Comparison of ENCODE assay signal across 8 cellular contexts in genomic region chr9:132669329-132669635, GRCh38. TPM values are rescaled to one million over a fixed set of nuclear protein-coding genes. Genes with fewer than 3 reads are reported as not detected.
DNase-seq lines count a peak whose midpoint lies in the region; TF ChIP-seq lines count a peak whose summit lies in the region.

No MANE protein-coding gene starts in this region.

- H3K36me3 Mint-ChIP-seq in chondrocyte (ENCODE audit: low read depth): no peaks in the 10 kb centered on the region

- no peak for DNase-seq in Jurkat, Clone E6-1 (ENCODE audit: low read depth, low spot score)
- DNase-seq in chondrocyte (ENCODE audit: low spot score): no peak
- DNase-seq in NCI-H1417 treated with DMSO at 0.1 percent for 48 hours (lab: John Stamatoyannopoulos, UW): no peak
- no peak for DNase-seq in NOMO-1 treated with DMSO at 0.1 percent for 48 hours (lab: John Stamatoyannopoulos, UW; ENCODE audit: unreplicated experiment)
- DNase-seq in MV-4-11 (lab: John Stamatoyannopoulos, UW): no peak
- no peak for DNase-seq in EL

- peak overlapping the region; percentile 98 for H2AFZ ChIP-seq in ACC112 (ENCODE audit: low read length, unreplicated experiment)

- H3K79me2 ChIP-seq in ACC112 (ENCODE audit: control insufficient read depth, insufficient read depth, low read length, unreplicated experiment): peaks cover 80% of the 10 kb centered on the region

- H3K27me3 Mint-ChIP-seq in chondrocyte (ENCODE audit: low read depth): no peaks in the 10 kb centered on the region

- H3K27ac ChIP-seq in ACC112 (ENCODE audit: low read depth, low read length) (peak overlapping the region; percentile 95), muscle layer of duodenum (ENCODE audit: low read length) (peak overlapping the region; percentile 56)

- H3K9me3 Mint-ChIP-seq in chondrocyte (ENCODE audit: low read depth): no peaks in the 10 kb centered on the region

- H3K4me1 Mint-ChIP-seq in chondrocyte (ENCODE audit: low read depth): peaks cover 46% of the 10 kb centered on the region

- H3K4me1 ChIP-seq in ACC112 (ENCODE audit: control insufficient read depth, insufficient read depth, low read length, unreplicated experiment) (peaks cover 31% of the 10 kb centered on the region), muscle layer of duodenum (ENCODE audit: control insufficient read depth in 1 of 2, insufficient read depth in 2 of 2, low read length in 2 of 2) (peaks cover 14 to 29% of the 10 kb centered on the region in 2 donors)

- peak overlapping the region; percentile 91 for H3K27ac Mint-ChIP-seq in chondrocyte (ENCODE audit: unreplicated experiment)

- H3K4me3 ChIP-seq in ACC112 (ENCODE audit: low read depth, low read length) (peak overlapping the region; percentile 99), muscle layer of duodenum (ENCODE audit: low read depth in 1 of 2, low read length in 2 of 2) (peak overlapping the region; percentile 88 to 97)
- H3K4me3 ChIP-seq in Jurkat, Clone E6-1 (ENCODE audit: low read length): peak overlapping the region; percentile 97

- no peaks in the 10 kb centered on the region for H3K9me3 ChIP-seq in muscle layer of duodenum (ENCODE audit: control insufficient read depth in 1 of 2, low read length in 2 of 2)

- H3K4me3 Mint-ChIP-seq in chondrocyte (ENCODE audit: unreplicated experiment): peak overlapping the region; percentile 91

- TF ChIP-seq CTCF in chondrocyte (IDR thresholded peaks at IDR 0.05): no peak

- no peaks in the 10 kb centered on the region for H3K27me3 ChIP-seq in ACC112 (ENCODE audit: insufficient read depth, low read length)
- no peaks in the 10 kb centered on the region for H3K27me3 ChIP-seq in muscle layer of duodenum (ENCODE audit: low read depth, low read length)

- H3K36me3 ChIP-seq in ACC112 (ENCODE audit: insufficient read depth, low read length): peaks cover 7% of the 10 kb centered on the region; the same call in 1 of the 2 replicates
- peaks cover 0 to 4% of the 10 kb centered on the region in 2 donors for H3K36me3 ChIP-seq in muscle layer of duodenum (ENCODE audit: control insufficient read depth in 1 of 2, insufficient read depth in 2 of 2, low read length in 2 of 2)

RNA-seq across cellular contexts. Expression of gene DDX31, which starts 0.5 kb away (rescaled TPM):
- 21.6 TPM for polyA plus RNA-seq in Jurkat, Clone E6-1 (2012; ENCODE audit: insufficient read depth, insufficient read length)
- total RNA-seq in chondrocyte: 11.3 to 13.4 TPM (median 11.9 TPM) in 3 replicates

RNA-seq across cellular contexts. Expression of gene GTF3C4, which starts 1.0 kb away (rescaled TPM):
- 10.6 TPM for polyA plus RNA-seq in Jurkat, Clone E6-1 (2012; ENCODE audit: insufficient read depth, insufficient read length)
- 16.6 to 20.2 TPM (median 17.2 TPM) in 3 replicates for total RNA-seq in chondrocyte
